26 cellular contexts compared by ENCODE assay signal in genomic region chr1:34808051-34808810, GRCh38. TPM values are rescaled to one million over a fixed set of nuclear protein-coding genes. Genes with fewer than 3 reads are reported as not detected.
"Had no signal": no experiment of that assay in that cellular context is flagged by ENCODE, and none has a peak within 500 bp of the region (broad histone marks: within the 10 kb centered on the region; RNA-seq: fewer than 3 reads in every experiment).

No MANE protein-coding gene starts in this region.

- H3K27me3 Mint-ChIP-seq: activated CD8-positive, alpha-beta T cell treated with anti-CD3 and anti-CD28 coated beads for 36 hours; activated naive CD8-positive, alpha-beta T cell treated with anti-CD3 and anti-CD28 coated beads, Interleukin-2, amount 50 U/mL, for 24 hours; IgD-negative memory B cell; T-helper 17 cell had no signal

- H3K27ac Mint-ChIP-seq: activated CD8-positive, alpha-beta T cell treated with anti-CD3 and anti-CD28 coated beads for 36 hours; activated naive CD4-positive, alpha-beta T cell treated with anti-CD3 and anti-CD28 coated beads, Interleukin-2, amount 50 U/mL, for 72 hours; activated naive CD8-positive, alpha-beta T cell treated with anti-CD3 and anti-CD28 coated beads, Interleukin-2, amount 50 U/mL, for 24 hours; activated T-cell treated with anti-CD3 and anti-CD28 coated beads, Interleukin-2, amount 50 U/mL, for 72 hours; IgD-negative memory B cell; T-helper 17 cell had no signal

- H3K4me1 Mint-ChIP-seq: activated naive CD8-positive, alpha-beta T cell treated with anti-CD3 and anti-CD28 coated beads, Interleukin-2, amount 50 U/mL, for 24 hours; IgD-negative memory B cell; T-helper 17 cell had no signal

- H3K27ac ChIP-seq: ascending aorta, brain microvascular endothelial cell, cardiac muscle cell, VCaP had no signal

- H3K36me3 ChIP-seq: brain microvascular endothelial cell, cardiac muscle cell, MG63 had no signal

- H3K4me3 Mint-ChIP-seq: activated CD8-positive, alpha-beta T cell treated with anti-CD3 and anti-CD28 coated beads for 36 hours; activated naive CD8-positive, alpha-beta T cell treated with anti-CD3 and anti-CD28 coated beads, Interleukin-2, amount 50 U/mL, for 24 hours; activated T-cell treated with anti-CD3 and anti-CD28 coated beads, Interleukin-2, amount 50 U/mL, for 72 hours; IgD-negative memory B cell; T-helper 17 cell had no signal

- H3K27me3 ChIP-seq: ascending aorta, brain microvascular endothelial cell, cardiac muscle cell, MG63 had no signal

- H3K4me1 ChIP-seq: ascending aorta had no signal

- DNase-seq: activated CD4-positive, CD25-positive, alpha-beta regulatory T cell; activated CD8-positive, alpha-beta memory T cell treated with anti-CD3 and anti-CD28 coated beads, Interleukin-2, amount 50 U/mL, for 4 hours; activated CD8-positive, alpha-beta T cell treated with anti-CD3 and anti-CD28 coated beads for 36 hours; activated naive CD8-positive, alpha-beta T cell treated with anti-CD3 and anti-CD28 coated beads, Interleukin-2, amount 50 U/mL, for 24 hours; activated T-cell treated with anti-CD3 and anti-CD28 coated beads, Interleukin-2, amount 50 U/mL, for 72 hours; amniotic stem cell; brain microvascular endothelial cell; KG1; MG63; NCI-H1105; NCI-H1436; NCI-H1694 treated with DMSO at 0.1 percent for 48 hours; NCI-H2029 treated with DMSO at 0.1 percent for 48 hours; NCI-H345; NCI-H510A; NCI-H526 treated with DMSO at 0.1 percent for 48 hours; PC-3; SHP77 treated with DMSO at 0.1 percent for 48 hours; T-helper 17 cell; T-helper 9 cell had no signal

- H3K9me3 ChIP-seq: ascending aorta had no signal

- H3K4me3 ChIP-seq: ascending aorta, cardiac muscle cell, MG63 had no signal

RNA-seq across cellular contexts. Expression of gene GJA4, which starts 15.4 kb away (rescaled TPM):
- total RNA-seq: activated CD8-positive, alpha-beta T cell treated with anti-CD3 and anti-CD28 coated beads for 36 hours; PC-3; SK-MEL-5 had no signal
- polyA plus RNA-seq: cardiac muscle cell, IgD-negative memory B cell had no signal

RNA-seq across cellular contexts. Expression of gene GJB3, which starts 27.2 kb away (rescaled TPM):
- total RNA-seq: activated CD8-positive, alpha-beta T cell treated with anti-CD3 and anti-CD28 coated beads for 36 hours; activated naive CD4-positive, alpha-beta T cell treated with anti-CD3 and anti-CD28 coated beads, Interleukin-2, amount 50 U/mL, for 72 hours; activated T-cell treated with anti-CD3 and anti-CD28 coated beads, Interleukin-2, amount 50 U/mL, for 72 hours; ascending aorta; cardiac muscle cell; SK-MEL-5; T-helper 17 cell had no signal
- polyA plus RNA-seq: cardiac muscle cell, IgD-negative memory B cell had no signal

RNA-seq across cellular contexts. Expression of gene GJB4, which starts 48.7 kb away (rescaled TPM):
- total RNA-seq: activated CD8-positive, alpha-beta T cell treated with anti-CD3 and anti-CD28 coated beads for 36 hours; activated naive CD4-positive, alpha-beta T cell treated with anti-CD3 and anti-CD28 coated beads, Interleukin-2, amount 50 U/mL, for 72 hours; activated T-cell treated with anti-CD3 and anti-CD28 coated beads, Interleukin-2, amount 50 U/mL, for 72 hours; ascending aorta; cardiac muscle cell; PC-3; SK-MEL-5; T-helper 17 cell had no signal
- polyA plus RNA-seq: cardiac muscle cell, IgD-negative memory B cell had no signal

RNA-seq across cellular contexts. Expression of gene GJB5, which starts 53.4 kb away (rescaled TPM):
- total RNA-seq: activated CD8-positive, alpha-beta T cell treated with anti-CD3 and anti-CD28 coated beads for 36 hours; activated naive CD4-positive, alpha-beta T cell treated with anti-CD3 and anti-CD28 coated beads, Interleukin-2, amount 50 U/mL, for 72 hours; activated T-cell treated with anti-CD3 and anti-CD28 coated beads, Interleukin-2, amount 50 U/mL, for 72 hours; ascending aorta; cardiac muscle cell; SK-MEL-5; T-helper 17 cell had no signal
- polyA plus RNA-seq: cardiac muscle cell, IgD-negative memory B cell had no signal
